ENCODE assay signal across 20 cellular contexts in genomic region chr9:125574136-125574877, GRCh38.
DNase-seq lines count a peak whose midpoint lies in the region; ATAC-seq and TF ChIP-seq lines count a peak whose summit lies in the region.
"Had no signal": no experiment of that assay in that cellular context is flagged by ENCODE, and none has a peak within 500 bp of the region (broad histone marks: within the 10 kb centered on the region; RNA-seq: fewer than 3 reads in every experiment).

No MANE protein-coding gene starts in this region.

- no peaks in the 10 kb centered on the region for H3K36me3 ChIP-seq in IMR-90 (ENCODE audit: control insufficient read depth, insufficient read depth, low read length)

- H3K4me1 Mint-ChIP-seq in progenitor cell of endocrine pancreas (ENCODE audit: low read depth): no peaks in the 10 kb centered on the region
- H3K4me1 Mint-ChIP-seq: H9, IgD-negative memory B cell had no signal

- no peak overlapping the region for H2AK5ac ChIP-seq in IMR-90 (ENCODE audit: low read depth, low read length)

- H3K27ac Mint-ChIP-seq in progenitor cell of endocrine pancreas: peak overlapping the region; percentile 65
- H3K27ac Mint-ChIP-seq in activated naive CD4-positive, alpha-beta T cell treated with anti-CD3 and anti-CD28 coated beads, Interleukin-2, amount 50 U/mL, for 72 hours: no peak overlapping the region
- H3K27ac Mint-ChIP-seq: CD4-positive, alpha-beta T cell; H9 had no signal

- no peak overlapping the region for H2AK9ac ChIP-seq in IMR-90 (replicated peaks; ENCODE audit: low read depth, low read length, poor library complexity)

- TF ChIP-seq RAD21 in IMR-90 (IDR thresholded peaks at IDR 0.05; ENCODE audit: low read length): no peak

- H3K9me1 ChIP-seq in IMR-90 (ENCODE audit: insufficient read depth, low read length): no peaks in the 10 kb centered on the region

- H2BK5ac ChIP-seq in IMR-90 (ENCODE audit: low read depth, low read length, poor library complexity, severe bottlenecking): no peak overlapping the region

- no peak overlapping the region for H3K4me3 ChIP-seq in IMR-90 (ENCODE audit: insufficient read depth, low read depth, low read length)
- H3K4me3 ChIP-seq: GM12878 had no signal

- H3K4ac ChIP-seq in IMR-90 (ENCODE audit: low read depth, low read length): no peak overlapping the region

- dilution Hi-C loops in IMR-90 (cut with HindIII; ENCODE audit: low sequenced_read_pairs, unreplicated experiment): no loop called here

- BruUV-seq in IMR-90 (replicated peaks; lab: Mats Ljungman, UMichigan): no TSS peak

- no peak overlapping the region for H2BK15ac ChIP-seq in IMR-90 (ENCODE audit: low read depth, low read length)

- H3K23ac ChIP-seq in IMR-90 (ENCODE audit: low read depth, low read length): no peak overlapping the region

- peaks cover 53% of the 10 kb centered on the region for H3K36me3 Mint-ChIP-seq in progenitor cell of endocrine pancreas (ENCODE audit: insufficient read depth)
- peaks cover 42 to 55% of the 10 kb centered on the region in 2 donors for H3K36me3 Mint-ChIP-seq in activated naive CD4-positive, alpha-beta T cell treated with anti-CD3 and anti-CD28 coated beads, Interleukin-2, amount 50 U/mL, for 72 hours

- no peak overlapping the region for H2AFZ ChIP-seq in IMR-90 (replicated peaks; ENCODE audit: low read length, poor library complexity)

- no peak overlapping the region for H2BK20ac ChIP-seq in IMR-90 (ENCODE audit: low read depth, low read length)

- H4K91ac ChIP-seq in IMR-90 (ENCODE audit: insufficient read depth, low read depth, low read length): no peak overlapping the region

- TF ChIP-seq POLR2A in IMR-90 (IDR thresholded peaks at IDR 0.05; ENCODE audit: low read depth, low read length): no peak

- no peak for ATAC-seq in IMR-90 (ENCODE audit: low read depth)
- no peak for ATAC-seq in activated naive CD4-positive, alpha-beta T cell treated with anti-CD3 and anti-CD28 coated beads, Interleukin-2, amount 50 U/mL, for 72 hours
- ATAC-seq: GM12878 had no signal

- DNase-seq in EH (ENCODE audit: low read depth) (peak; percentile 48), IMR-90 (no peak), dedifferentiated amniotic fluid mesenchymal stem cell (ENCODE audit: extremely low spot score) (peak; percentile 63), progenitor cell of endocrine pancreas (ENCODE audit: low spot score, unreplicated experiment) (no peak), HEK293T (ENCODE audit: extremely low spot score) (no peak), DMS153 (lab: John Stamatoyannopoulos, UW) (no peak), NCI-H345 treated with DMSO at 0.1 percent for 48 hours (lab: John Stamatoyannopoulos, UW; ENCODE audit: unreplicated experiment) (no peak)
- no peak for DNase-seq in activated naive CD4-positive, alpha-beta T cell treated with anti-CD3 and anti-CD28 coated beads, Interleukin-2, amount 50 U/mL, for 72 hours (ENCODE audit: low spot score in 2 of 2)
- DNase-seq: AML-193; CD4-positive, alpha-beta T cell; DMS79 treated with DMSO at 0.1 percent for 48 hours; EL; GOT3; H9; Kasumi-1; KG1 had no signal

- H3K27me3 Mint-ChIP-seq in progenitor cell of endocrine pancreas: no peaks in the 10 kb centered on the region
- H3K27me3 Mint-ChIP-seq: CD4-positive, alpha-beta T cell; IgD-negative memory B cell had no signal

- H3K27ac ChIP-seq in IMR-90 (ENCODE audit: insufficient read depth, low read length): no peak overlapping the region
- H3K27ac ChIP-seq: C4-2B, HL-60 had no signal

- POLR2A ChIA-PET in IMR-90 (lab: Charles Lee; ENCODE audit: unreplicated experiment) (no interaction called here), HEK293T (lab: Yijun Ruan, JAX) (no interaction called here)

- no peak overlapping the region for H3K9ac ChIP-seq in IMR-90 (ENCODE audit: low read depth, low read length)

- no peaks in the 10 kb centered on the region for H3K27me3 ChIP-seq in IMR-90 (ENCODE audit: control insufficient read depth, insufficient read depth, low read length)

- H3K4me2 ChIP-seq in IMR-90 (ENCODE audit: low read depth, low read length): no peak overlapping the region

- peaks cover 42% of the 10 kb centered on the region for H3K9me3 Mint-ChIP-seq in progenitor cell of endocrine pancreas (ENCODE audit: low read depth)
- peaks cover 6 to 14% of the 10 kb centered on the region in 2 donors for H3K9me3 Mint-ChIP-seq in activated naive CD4-positive, alpha-beta T cell treated with anti-CD3 and anti-CD28 coated beads, Interleukin-2, amount 50 U/mL, for 72 hours

- no peak overlapping the region for H4K8ac ChIP-seq in IMR-90 (ENCODE audit: low read depth in 2 of 2, low read length in 2 of 2)

- intact Hi-C loops in IMR-90 (cut with micrococcal nuclease): no loop called here

- H2BK120ac ChIP-seq in IMR-90 (ENCODE audit: low read depth, low read length): no peak overlapping the region

- no peaks in the 10 kb centered on the region; the same call in 1 of the 2 replicates for H3K9me3 ChIP-seq in IMR-90 (ENCODE audit: control insufficient read depth, insufficient read depth, low read length)

- WGBS in IMR-90 (ENCODE audit: extremely low coverage in 2 of 2, insufficient read length in 1 of 2), 2 experiments: no CpG with 5 or more reads among the region's 2 CpGs

- in situ Hi-C loops in IMR-90 (cut with MboI; ENCODE audit: low sequenced_read_pairs): loop anchor here (25.0 kb wide), 1 partner anchor 663 kb away; no protein-coding TSS in a partner anchor

- peaks cover 16 to 18% of the 10 kb centered on the region in 2 experiments for H3K79me1 ChIP-seq in IMR-90 (ENCODE audit: low read depth in 1 of 2, low read length in 2 of 2)

- no peaks in the 10 kb centered on the region for H4K20me1 ChIP-seq in IMR-90 (ENCODE audit: insufficient read depth, low read length)

- H3K18ac ChIP-seq in IMR-90 (ENCODE audit: low read depth, low read length): no peak overlapping the region

- H4K5ac ChIP-seq in IMR-90 (ENCODE audit: low read depth, low read length): no peak overlapping the region; the same call in 1 of the 2 replicates

- no peaks in the 10 kb centered on the region for H3K4me1 ChIP-seq in IMR-90 (ENCODE audit: control insufficient read depth, insufficient read depth, low read length)

- CTCF ChIA-PET in IMR-90 (lab: Yijun Ruan, JAX): no interaction called here
- CTCF ChIA-PET in HEK293T (lab: Yijun Ruan, JAX): no interaction called here

- no peak overlapping the region for H3K14ac ChIP-seq in IMR-90 (replicated peaks; ENCODE audit: low read depth, low read length)

- no peak overlapping the region for H3K4me3 Mint-ChIP-seq in progenitor cell of endocrine pancreas (ENCODE audit: low read depth)
- H3K4me3 Mint-ChIP-seq: CD4-positive, alpha-beta T cell; H9 had no signal

- no peak for TF ChIP-seq CTCF in IMR-90 (conservative IDR thresholded peaks at IDR 0.05; ENCODE audit: low read depth, low read length)
- no peak for TF ChIP-seq CTCF in progenitor cell of endocrine pancreas (IDR thresholded peaks at IDR 0.05; ENCODE audit: unreplicated experiment)

- no peak overlapping the region for H3K56ac ChIP-seq in IMR-90 (ENCODE audit: extremely low read depth, insufficient read depth, low read length)

TF ChIP-seq in IMR-90, 13 proteins besides CTCF, POLR2A, EP300 and RAD21:
- TF ChIP-seq MAZ (IDR thresholded peaks at IDR 0.05; ENCODE audit: borderline replicate concordance, low read depth, low read length) (no peak), CHD1 (IDR thresholded peaks at IDR 0.05; ENCODE audit: low read depth, low read length) (no peak), CEBPB (IDR thresholded peaks at IDR 0.05; ENCODE audit: low read depth, low read length) (no peak), RCOR1 (IDR thresholded peaks at IDR 0.05; ENCODE audit: insufficient replicate concordance, low read length) (no peak), FOS (IDR thresholded peaks at IDR 0.05; ENCODE audit: low read depth, low read length) (no peak), MAFK (IDR thresholded peaks at IDR 0.05; ENCODE audit: low read depth, low read length) (peak; percentile 84)

TF ChIP-seq in HEK293T, 16 proteins besides CTCF, POLR2A, EP300 and RAD21:
- TF ChIP-seq SP1 (IDR thresholded peaks at IDR 0.05) (no peak), SUZ12 (IDR thresholded peaks at IDR 0.05) (no peak), ELF4 (IDR thresholded peaks at IDR 0.05) (no peak), BHLHE40 (IDR thresholded peaks at IDR 0.05; ENCODE audit: borderline replicate concordance) (no peak), L3MBTL2 (conservative IDR thresholded peaks at IDR 0.05) (no peak), PKNOX1 (IDR thresholded peaks at IDR 0.05) (no peak), TARDBP (IDR thresholded peaks at IDR 0.05) (no peak), FOXM1 (IDR thresholded peaks at IDR 0.05; ENCODE audit: borderline replicate concordance) (no peak), HDGF (IDR thresholded peaks at IDR 0.05; ENCODE audit: borderline replicate concordance) (no peak), ARNT (IDR thresholded peaks at IDR 0.05) (no peak), NFRKB (IDR thresholded peaks at IDR 0.05) (no peak), ZNF384 (IDR thresholded peaks at IDR 0.05) (no peak), FOXA1 (IDR thresholded peaks at IDR 0.05) (no peak), FOXK2 (IDR thresholded peaks at IDR 0.05) (no peak), CTBP1 (IDR thresholded peaks at IDR 0.05; ENCODE audit: borderline replicate concordance) (no peak), LEF1 (IDR thresholded peaks at IDR 0.05; ENCODE audit: borderline replicate concordance) (no peak)

Comparison
In these comparisons a context has a peak if more than half of its experiments do, and no peak if none do; other contexts are left out.
1. DNase-seq: peak in EH (single experiment) and dedifferentiated amniotic fluid mesenchymal stem cell (single experiment); none in IMR-90 (single experiment), progenitor cell of endocrine pancreas (single experiment), activated naive CD4-positive, alpha-beta T cell treated with anti-CD3 and anti-CD28 coated beads, Interleukin-2, amount 50 U/mL, for 72 hours (0 of 2), HEK293T (single experiment), DMS153 (single experiment) and NCI-H345 treated with DMSO at 0.1 percent for 48 hours (single experiment).